18 cellular contexts compared by ENCODE assay signal in genomic region chr13:105670179-105671015, GRCh38.
A peak's percentile ranks its signal among the peaks of the same experiment; 100 is the strongest.
DNase-seq lines count a peak whose midpoint lies in the region; ATAC-seq, FAIRE-seq and TF ChIP-seq lines count a peak whose summit lies in the region.
"Had no signal": no experiment of that assay in that cellular context is flagged by ENCODE, and none has a peak within 500 bp of the region (broad histone marks: within the 10 kb centered on the region; RNA-seq: fewer than 3 reads in every experiment).

No MANE protein-coding gene starts in this region.

- CTCF ChIA-PET in A549 (lab: Yijun Ruan, JAX): no interaction called here

- H3K4me1 ChIP-seq in A549 (peaks cover 12% of the 10 kb centered on the region; the same call in 2 of the 3 replicates), suprapubic skin (no peaks in the 10 kb centered on the region)

- no peak for TF ChIP-seq RAD21 in A549 (conservative IDR thresholded peaks at IDR 0.05 in 1 of 2, IDR thresholded peaks at IDR 0.05 in 1 of 2)

- POLR2A ChIA-PET in A549 (lab: Yijun Ruan, JAX): no interaction called here

- ATAC-seq in A549 (no peak), GM21786 (IDR thresholded peaks at IDR 0.05; ENCODE audit: unreplicated experiment) (peak; percentile 41), HG02623 (IDR thresholded peaks at IDR 0.05; ENCODE audit: unreplicated experiment) (no peak)
- ATAC-seq: HCT116, Right ventricle myocardium inferior had no signal

- no peak for FAIRE-seq in A549 (lab: Jason Lieb, UNC)

- TF ChIP-seq POLR2A in A549 (IDR thresholded peaks at IDR 0.05; ENCODE audit: low read length) (no peak), suprapubic skin (IDR thresholded peaks at IDR 0.05) (no peak)

- TF ChIP-seq EP300 in A549 (IDR thresholded peaks at IDR 0.05) (no peak), suprapubic skin (IDR thresholded peaks at IDR 0.05) (no peak)

- H3K9me3 ChIP-seq in A549: no peaks in the 10 kb centered on the region
- H3K9me3 ChIP-seq in suprapubic skin: no peaks in the 10 kb centered on the region
- H3K9me3 ChIP-seq: Caco-2 had no signal

- WGBS in A549 (ENCODE audit: missing lambda C conversion rate): 36% methylated on average over 3 of the region's 3 CpGs
- WGBS in suprapubic skin: 89% methylated on average over 3 of the region's 3 CpGs

- peak overlapping the region; percentile 52; the same call in 2 of the 3 replicates for H3K4me2 ChIP-seq in A549

- no peak overlapping the region for H3K4me3 ChIP-seq in A549
- H3K4me3 ChIP-seq in epithelial cell of proximal tubule (ENCODE audit: low read depth, low read length): no peak overlapping the region
- no peak overlapping the region for H3K4me3 ChIP-seq in suprapubic skin
- H3K4me3 ChIP-seq: GM23248 had no signal

- H3K27ac ChIP-seq in A549 (0 out of 6 replicates have a peak overlapping the region, but pooled peaks of 1 of the 2 experiments have one; percentile 16), suprapubic skin (no peak overlapping the region)
- H3K27ac ChIP-seq: C4-2B, GM23248 had no signal

- no peaks in the 10 kb centered on the region for H3K36me3 ChIP-seq in suprapubic skin

- no peaks in the 10 kb centered on the region for H3K27me3 ChIP-seq in suprapubic skin

- TF ChIP-seq CTCF in A549 (IDR thresholded peaks at IDR 0.05) (no peak), epithelial cell of proximal tubule (conservative IDR thresholded peaks at IDR 0.05; ENCODE audit: low read depth, low read length) (no peak), suprapubic skin (IDR thresholded peaks at IDR 0.05) (no peak)

- DNase-seq in A549 (ENCODE audit: low read depth in 1 of 2, low spot score in 1 of 2) (peak in 1 of 2 experiments; percentile 6), epithelial cell of proximal tubule (ENCODE audit: low read depth) (peak; percentile 81), left kidney (ENCODE audit: low read depth, low spot score) (peak; percentile 40), suprapubic skin (ENCODE audit: low spot score in 2 of 2) (no peak), COLO829 (ENCODE audit: low spot score) (no peak), NCI-H1417 (lab: John Stamatoyannopoulos, UW) (no peak)
- DNase-seq: Caco-2, GM23248, KBM-7, NCI-H1048, NCI-H1694, NCI-H446, NCI-H748 treated with DMSO at 0.1 percent for 48 hours had no signal

TF ChIP-seq in A549, 52 proteins besides CTCF, POLR2A, EP300 and RAD21:
- TF ChIP-seq ATOH8 (CRISPR knock-in tag; IDR thresholded peaks at IDR 0.05; ENCODE audit: low read depth) (no peak), NPAS2 (CRISPR knock-in tag; IDR thresholded peaks at IDR 0.05; ENCODE audit: borderline replicate concordance) (no peak), CHD2 (IDR thresholded peaks at IDR 0.05; ENCODE audit: low read length, partially characterized antibody) (no peak), ELK1 (IDR thresholded peaks at IDR 0.05; ENCODE audit: low read depth, low read length) (no peak), REST (IDR thresholded peaks at IDR 0.05) (no peak), PBX3 (IDR thresholded peaks at IDR 0.05) (no peak), ZSCAN20 (CRISPR knock-in tag; IDR thresholded peaks at IDR 0.05) (no peak), HOXB5 (CRISPR knock-in tag; IDR thresholded peaks at IDR 0.05) (no peak), HDAC2 (IDR thresholded peaks at IDR 0.05) (no peak), TP53 (CRISPR knock-in tag; IDR thresholded peaks at IDR 0.05) (no peak), EHF (CRISPR knock-in tag; IDR thresholded peaks at IDR 0.05) (no peak)

Comparison
In these comparisons a context has a peak if more than half of its experiments do, and no peak if none do; other contexts are left out.
1. DNase-seq: peak in epithelial cell of proximal tubule (single experiment) and left kidney (single experiment); none in suprapubic skin (0 of 2), COLO829 (single experiment) and NCI-H1417 (0 of 3).